ENCODE assay signal across 12 cellular contexts in the genomic region with DNA sequence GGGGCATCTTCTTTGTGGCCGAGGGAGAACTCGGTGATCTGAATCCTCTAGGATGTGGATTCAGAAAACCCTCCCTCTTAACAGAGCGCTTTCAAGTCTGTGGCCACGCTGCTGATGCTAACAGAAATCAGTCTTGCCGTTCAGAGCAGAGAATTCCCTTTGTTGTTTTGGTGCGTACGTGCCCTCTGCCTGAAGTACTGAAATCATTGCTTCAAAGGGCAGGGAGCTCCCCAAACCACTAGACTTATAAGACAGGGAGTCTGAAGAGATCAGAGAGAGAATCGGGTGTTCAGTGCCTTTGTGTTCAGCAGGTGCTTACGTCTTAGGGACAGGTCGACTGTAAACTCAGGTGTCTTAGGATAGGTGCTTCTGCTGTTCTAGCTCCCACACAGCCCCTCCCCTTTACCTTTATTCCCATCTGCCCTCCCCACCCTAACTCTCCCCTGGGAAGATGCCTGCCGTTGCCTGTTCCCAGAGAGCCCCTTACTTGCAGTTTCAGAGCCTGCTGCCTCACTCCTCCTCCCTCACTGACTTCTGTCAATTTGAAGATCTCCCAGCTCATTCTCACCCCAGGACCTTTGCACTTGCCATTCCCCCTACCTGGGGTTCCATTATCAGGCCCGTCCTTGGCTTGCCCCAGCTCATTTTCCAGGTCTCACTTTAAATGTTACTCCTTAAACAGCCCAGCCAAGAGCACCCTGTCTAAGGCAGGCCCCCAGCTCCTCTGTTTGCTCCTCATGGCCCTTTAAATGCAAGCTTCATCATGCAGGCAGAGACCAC.
DNase-seq lines count a peak whose midpoint lies in the region; ATAC-seq and TF ChIP-seq lines count a peak whose summit lies in the region.
"Had no signal": no experiment of that assay in that cellular context is flagged by ENCODE, and none has a peak within 500 bp of the region (broad histone marks: within the 10 kb centered on the region; RNA-seq: fewer than 3 reads in every experiment).

No MANE protein-coding gene starts in this region.

- H3K4me3 ChIP-seq in HEK293 (ENCODE audit: low read depth, low read length) (no peak overlapping the region), endodermal cell (ENCODE audit: low read length) (no peak overlapping the region)
- H3K4me3 ChIP-seq in Jurkat, Clone E6-1 (ENCODE audit: low read length), result no peak overlapping the region
- H3K4me3 ChIP-seq: A549 had no signal

- 80 to 88% methylated on average over 12 of the region's 12 CpGs for WGBS in endodermal cell (ENCODE audit: insufficient coverage in 1 of 2, insufficient read length in 1 of 2), 2 experiments

- no peaks in the 10 kb centered on the region for H3K4me1 Mint-ChIP-seq in endodermal cell
- H3K4me1 Mint-ChIP-seq: CD4-positive, alpha-beta memory T cell had no signal

- peak; percentile 63 for DNase-seq in Jurkat, Clone E6-1 (ENCODE audit: low read depth, low spot score)
- DNase-seq in endodermal cell (peak; percentile 24), cerebellum (ENCODE audit: low spot score) (no peak)
- no peak for DNase-seq in activated effector memory CD4-positive, alpha-beta T cell treated with anti-CD3 and anti-CD28 coated beads, Interleukin-2, amount 50 U/mL, for 16 hours
- DNase-seq: BE2C; CD4-positive, alpha-beta memory T cell had no signal

- CTCF ChIA-PET in HEK293 (lab: Yijun Ruan, JAX), result interaction anchor here (0.5 to 1.3 kb wide), 2 partner anchors 142 to 210 kb away, joined by 3 to 4 read pairs; no protein-coding TSS in a partner anchor

- no peaks in the 10 kb centered on the region for H3K27me3 ChIP-seq in endodermal cell (ENCODE audit: control insufficient read depth, insufficient read depth, low read length, poor library complexity, severe bottlenecking)
- H3K27me3 ChIP-seq: BE2C had no signal

- H3K9me3 ChIP-seq in HEK293 (ENCODE audit: control insufficient read depth, insufficient read depth, low read depth, low read length), result no peaks in the 10 kb centered on the region
- H3K9me3 ChIP-seq in endodermal cell (ENCODE audit: control insufficient read depth, low read length), result no peaks in the 10 kb centered on the region
- H3K9me3 ChIP-seq: A549, BE2C had no signal

- H3K27ac ChIP-seq in HEK293 (ENCODE audit: extremely low read depth, low read depth, low read length), result no peak overlapping the region
- H3K27ac ChIP-seq in VCaP, result peak overlapping the region; percentile 57
- no peak overlapping the region for H3K27ac ChIP-seq in endodermal cell (ENCODE audit: low read depth, low read length)
- H3K27ac ChIP-seq: A549, C4-2B had no signal

- no peak overlapping the region for H3K27ac Mint-ChIP-seq in endodermal cell
- H3K27ac Mint-ChIP-seq: CD4-positive, alpha-beta memory T cell had no signal

- no peak for ATAC-seq in GM19463 (IDR thresholded peaks at IDR 0.05; ENCODE audit: unreplicated experiment)
- ATAC-seq: A549, HCT116 had no signal

- no peaks in the 10 kb centered on the region for H3K27me3 Mint-ChIP-seq in endodermal cell (ENCODE audit: insufficient read depth)

- H3K4me3 Mint-ChIP-seq in endodermal cell, result no peak overlapping the region
- H3K4me3 Mint-ChIP-seq: CD4-positive, alpha-beta memory T cell had no signal

- H3K36me3 ChIP-seq in HEK293 (ENCODE audit: control insufficient read depth in 2 of 2, insufficient read depth in 1 of 2, low read length in 2 of 2) (no peaks in the 10 kb centered on the region), endodermal cell (ENCODE audit: control insufficient read depth, insufficient read depth, low read length) (no peaks in the 10 kb centered on the region)
- H3K36me3 ChIP-seq: BE2C had no signal

- H3K9ac ChIP-seq in endodermal cell (ENCODE audit: extremely low read depth, low read length, poor library complexity, severe bottlenecking), result no peak overlapping the region

- H3K36me3 Mint-ChIP-seq in endodermal cell (ENCODE audit: low read depth), result no peaks in the 10 kb centered on the region
- H3K36me3 Mint-ChIP-seq: CD4-positive, alpha-beta memory T cell had no signal

- TF ChIP-seq CTCF in HEK293 (tag by site-specific recombination; IDR thresholded peaks at IDR 0.05) (no peak), VCaP (conservative IDR thresholded peaks at IDR 0.05) (no peak), endodermal cell (conservative IDR thresholded peaks at IDR 0.05) (no peak)

- no peaks in the 10 kb centered on the region for H3K9me3 Mint-ChIP-seq in endodermal cell

- H3K4me1 ChIP-seq in HEK293 (ENCODE audit: control insufficient read depth, insufficient read depth, low read length), result no peaks in the 10 kb centered on the region
- no peaks in the 10 kb centered on the region for H3K4me1 ChIP-seq in endodermal cell (ENCODE audit: control insufficient read depth, insufficient read depth, low read length)
- H3K4me1 ChIP-seq: A549, BE2C had no signal

- POLR2A ChIA-PET in HEK293 (lab: Yijun Ruan, JAX), result no interaction called here

TF ChIP-seq in HEK293, 187 proteins besides CTCF, POLR2A, EP300 and RAD21:
- TF ChIP-seq ZNF623 (tag by site-specific recombination; IDR thresholded peaks at IDR 0.05), result peak; percentile 91
- no peak for TF ChIP-seq ZFHX2 (tag by site-specific recombination; conservative IDR thresholded peaks at IDR 0.05)

Comparison
In these comparisons a context has a peak if more than half of its experiments do, and no peak if none do; other contexts are left out.
1. DNase-seq: peak in Jurkat, Clone E6-1 (single experiment) and endodermal cell (single experiment); none in cerebellum (single experiment) and activated effector memory CD4-positive, alpha-beta T cell treated with anti-CD3 and anti-CD28 coated beads, Interleukin-2, amount 50 U/mL, for 16 hours (single experiment).